In the genomic region with DNA sequence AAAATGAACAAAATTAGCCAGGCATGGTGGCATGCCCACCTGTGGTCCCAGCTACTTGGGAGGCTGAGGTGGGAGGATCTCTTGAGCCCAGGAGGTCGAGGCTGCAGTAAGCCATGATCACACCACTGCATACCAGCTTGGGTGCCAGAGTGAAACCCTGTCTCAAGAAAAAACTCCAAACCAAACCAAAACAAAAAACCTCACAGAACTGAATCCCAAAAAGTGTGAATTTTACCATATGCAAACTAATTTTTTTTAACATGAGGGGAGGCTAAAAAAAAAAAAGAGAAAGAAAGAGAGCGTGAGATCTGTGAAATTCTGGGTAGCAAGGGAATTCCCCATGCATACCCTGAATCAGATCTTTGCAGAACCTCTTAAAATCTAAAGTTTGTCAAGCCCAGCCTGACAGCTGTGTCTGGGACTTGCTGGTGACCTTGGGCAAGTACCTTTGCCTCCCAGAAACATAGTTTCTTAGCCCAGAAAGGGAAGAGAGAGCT, we compare ENCODE assay signal across 15 cellular contexts. TPM values are rescaled to one million over a fixed set of nuclear protein-coding genes. Genes with fewer than 3 reads are reported as not detected.
DNase-seq lines count a peak whose midpoint lies in the region; ATAC-seq, FAIRE-seq and TF ChIP-seq lines count a peak whose summit lies in the region.
"Had no signal": no experiment of that assay in that cellular context is flagged by ENCODE, and none has a peak within 500 bp of the region (broad histone marks: within the 10 kb centered on the region; RNA-seq: fewer than 3 reads in every experiment).

No MANE protein-coding gene starts in this region.

- H3K9me2 ChIP-seq in MM.1S (replicated peaks; ENCODE audit: insufficient read depth, low read length) = no peaks in the 10 kb centered on the region

- CTCF ChIA-PET in A673 (lab: Charles Lee) = no interaction called here

- no peak for TF ChIP-seq CTCF in MM.1S (IDR thresholded peaks at IDR 0.05; ENCODE audit: low read length)
- TF ChIP-seq CTCF in A673 (conservative IDR thresholded peaks at IDR 0.05; ENCODE audit: low read depth, low read length) = no peak

- H3K27me3 ChIP-seq in MM.1S (replicated peaks; ENCODE audit: insufficient read depth, low read length) = no peaks in the 10 kb centered on the region
- H3K27me3 ChIP-seq in A673 (replicated peaks; ENCODE audit: insufficient read depth, low read depth, low read length, poor library complexity) = no peaks in the 10 kb centered on the region
- H3K27me3 ChIP-seq: neutrophil, SJSA1 had no signal

- H2AFZ ChIP-seq in MM.1S (ENCODE audit: low read length) = no peak overlapping the region

- peaks cover 4% of the 10 kb centered on the region for H3K4me1 Mint-ChIP-seq in activated T-cell treated with anti-CD3 and anti-CD28 coated beads, Interleukin-2, amount 50 U/mL, for 4 hours (ENCODE audit: low read depth)

- H3K79me2 ChIP-seq in MM.1S (ENCODE audit: low read length) = no peaks in the 10 kb centered on the region

- ATAC-seq in GM18511 (IDR thresholded peaks at IDR 0.05; ENCODE audit: unreplicated experiment) (peak; percentile 78), GM19328 (IDR thresholded peaks at IDR 0.05; ENCODE audit: unreplicated experiment) (peak; percentile 76), HG02852 (IDR thresholded peaks at IDR 0.05; ENCODE audit: unreplicated experiment) (peak; percentile 77)
- peak; percentile 89 to 94 for ATAC-seq in activated T-cell treated with anti-CD3 and anti-CD28 coated beads, Interleukin-2, amount 50 U/mL, for 4 hours

- no peaks in the 10 kb centered on the region for H3K9me3 ChIP-seq in MM.1S (replicated peaks; ENCODE audit: insufficient read depth, low read length)
- no peaks in the 10 kb centered on the region for H3K9me3 ChIP-seq in A673 (ENCODE audit: low read depth, low read length, poor library complexity, severe bottlenecking)
- H3K9me3 ChIP-seq: neutrophil, SJSA1, thoracic aorta had no signal

- H3K9me3 Mint-ChIP-seq in activated T-cell treated with anti-CD3 and anti-CD28 coated beads, Interleukin-2, amount 50 U/mL, for 4 hours = no peaks in the 10 kb centered on the region

- H3K9ac ChIP-seq in MM.1S (ENCODE audit: low read length) = no peak overlapping the region

- H3K4me1 ChIP-seq in MM.1S (ENCODE audit: low read length) (no peaks in the 10 kb centered on the region), A673 (ENCODE audit: insufficient read depth, low read length, poor library complexity, severe bottlenecking) (no peaks in the 10 kb centered on the region)

- H3K4me3 Mint-ChIP-seq in activated T-cell treated with anti-CD3 and anti-CD28 coated beads, Interleukin-2, amount 50 U/mL, for 4 hours = no peak overlapping the region

- H3K4me3 ChIP-seq in MM.1S (ENCODE audit: low read length) (no peak overlapping the region), A673 (ENCODE audit: low read depth, low read length, poor library complexity, severe bottlenecking) (no peak overlapping the region)
- H3K4me3 ChIP-seq: SJSA1, thoracic aorta had no signal

- no peak for FAIRE-seq in frontal cortex (lab: Jason Lieb, UNC)
- FAIRE-seq: H1, keratinocyte had no signal

- H3F3A ChIP-seq in MM.1S (ENCODE audit: insufficient read depth, low read length) = no peaks in the 10 kb centered on the region

- no TSS peak for BruUV-seq in A673 (replicated peaks; lab: Mats Ljungman, UMichigan)

- intact Hi-C loops in A673 (cut with micrococcal nuclease; ENCODE audit: unreplicated experiment) = no loop called here

- H3K36me3 ChIP-seq in MM.1S (replicated peaks; ENCODE audit: insufficient read depth, low read length) (no peaks in the 10 kb centered on the region), A673 (ENCODE audit: insufficient read depth, low read length, poor library complexity, severe bottlenecking) (no peaks in the 10 kb centered on the region)
- H3K36me3 ChIP-seq: neutrophil, SJSA1, thoracic aorta had no signal

- H3K27me3 Mint-ChIP-seq in activated T-cell treated with anti-CD3 and anti-CD28 coated beads, Interleukin-2, amount 50 U/mL, for 4 hours (ENCODE audit: low read depth) = no peaks in the 10 kb centered on the region

- H3K27ac ChIP-seq in MM.1S (ENCODE audit: low read length) (no peak overlapping the region), A673 (ENCODE audit: low read depth, low read length, poor library complexity, severe bottlenecking) (no peak overlapping the region)
- H3K27ac ChIP-seq: neutrophil, SJSA1, thoracic aorta had no signal

- H3K36me3 Mint-ChIP-seq in activated T-cell treated with anti-CD3 and anti-CD28 coated beads, Interleukin-2, amount 50 U/mL, for 4 hours (ENCODE audit: insufficient read depth) = no peaks in the 10 kb centered on the region

- POLR2A ChIA-PET in A673 (lab: Charles Lee; ENCODE audit: low non-redundant PET) = no interaction called here

- H3K4me2 ChIP-seq in MM.1S (ENCODE audit: low read depth, low read length) = no peak overlapping the region

- no peaks in the 10 kb centered on the region for H4K20me1 ChIP-seq in MM.1S (ENCODE audit: insufficient read depth, low read length)

- no peak for DNase-seq in activated T-cell treated with anti-CD3 and anti-CD28 coated beads, Interleukin-2, amount 50 U/mL, for 4 hours
- DNase-seq in MM.1S = no peak
- no peak for DNase-seq in frontal cortex (ENCODE audit: low spot score in 2 of 2)
- no peak for DNase-seq in A673 (ENCODE audit: low spot score)
- DNase-seq: DMS79 treated with DMSO at 0.1 percent for 48 hours, KG1, NCI-H226 had no signal

RNA-seq across cellular contexts. Expression of a gene that starts 17.1 kb away (rescaled TPM):
- total RNA-seq in activated T-cell treated with anti-CD3 and anti-CD28 coated beads, Interleukin-2, amount 50 U/mL, for 4 hours = 1 to 10 TPM in 2 of 3 donors, under 1 TPM in 1; 0.71 to 1.8 (median 1.3) TPM
- total RNA-seq in frontal cortex = 1.6 TPM
- 0.06 and 0.87 TPM in 2 replicates for total RNA-seq in A673 (2021)
